In the genomic region with DNA sequence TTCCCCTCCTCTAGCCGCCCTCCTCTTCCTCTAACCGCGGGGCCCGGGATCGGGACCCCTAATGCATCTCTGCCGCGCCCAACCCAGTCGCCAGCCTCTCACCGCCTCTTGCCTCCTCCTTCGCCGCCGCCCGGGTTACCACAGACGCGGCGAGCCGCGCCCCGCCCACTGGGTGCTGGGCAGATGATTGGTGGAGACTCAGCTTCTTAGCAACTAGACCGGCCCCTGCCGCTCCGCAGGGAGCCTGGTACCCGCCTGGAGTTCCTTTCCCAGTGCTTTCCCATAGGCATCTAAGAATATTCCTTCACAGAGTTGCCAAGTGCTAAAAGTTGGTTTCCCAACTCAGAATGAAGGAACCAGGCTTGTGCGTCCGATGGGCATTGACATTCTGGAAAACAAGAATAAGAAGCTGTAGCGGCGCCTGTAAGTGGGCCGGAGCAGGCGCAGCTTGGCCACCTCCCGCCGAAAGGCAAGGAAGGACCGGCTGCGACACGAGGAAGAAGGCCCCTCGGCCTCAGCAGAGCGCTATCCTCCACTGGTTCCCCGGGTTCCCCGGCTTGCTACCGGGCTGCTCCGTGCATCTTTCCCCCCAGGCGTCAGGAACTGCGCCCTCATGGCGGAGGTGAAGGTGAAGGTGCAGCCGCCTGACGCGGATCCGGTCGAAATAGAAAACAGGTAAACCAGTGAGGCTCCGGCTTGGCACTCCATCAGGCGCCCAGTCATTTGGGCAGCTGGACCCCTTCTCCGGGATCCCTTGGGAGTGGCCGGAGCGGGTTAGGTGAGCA, we compare ENCODE assay signal across 8 cellular contexts. TPM values are rescaled to one million over a fixed set of nuclear protein-coding genes. Genes with fewer than 3 reads are reported as not detected.
A peak's percentile ranks its signal among the peaks of the same experiment; 100 is the strongest.
DNase-seq lines count a peak whose midpoint lies in the region; ATAC-seq and TF ChIP-seq lines count a peak whose summit lies in the region.

A gene (minus strand): TSS at position 137 of the 785 bp plus-strand sequence. CDS start 1,672 bp downstream, outside the sequence.
A gene with protein sequence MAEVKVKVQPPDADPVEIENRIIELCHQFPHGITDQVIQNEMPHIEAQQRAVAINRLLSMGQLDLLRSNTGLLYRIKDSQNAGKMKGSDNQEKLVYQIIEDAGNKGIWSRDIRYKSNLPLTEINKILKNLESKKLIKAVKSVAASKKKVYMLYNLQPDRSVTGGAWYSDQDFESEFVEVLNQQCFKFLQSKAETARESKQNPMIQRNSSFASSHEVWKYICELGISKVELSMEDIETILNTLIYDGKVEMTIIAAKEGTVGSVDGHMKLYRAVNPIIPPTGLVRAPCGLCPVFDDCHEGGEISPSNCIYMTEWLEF (plus strand): TSS at position 497 of the 785 bp plus-strand sequence. CDS start 117 bp downstream, at position 614.

- DNase-seq in NCI-H524 treated with DMSO at 0.1 percent for 48 hours (lab: John Stamatoyannopoulos, UW) (peak; percentile 87), colonic mucosa (peak; percentile 98), kidney tubule cell (ENCODE audit: low spot score) (peak; percentile 96)
- peak; percentile 96 for DNase-seq in activated CD4-positive, alpha-beta T cell treated with anti-CD3 and anti-CD28 coated beads for 48 hours
- peak; percentile 70 to 82 for DNase-seq in stimulated activated CD4-positive, alpha-beta T cell treated with anti-CD3 and anti-CD28 coated beads, Interleukin-1b, Interleukin-23, amount 100 ng/mL, for 1 hour (ENCODE audit: low read depth in 2 of 2)

- intact Hi-C loops in colonic mucosa (cut with DNase I), result no loop called here

- H4K20me1 ChIP-seq in BLaER1, result 0 out of 2 replicates have a peak, but pooled peaks cover 4% of the 10 kb centered on the region

- no peaks in the 10 kb centered on the region for H3K9me3 ChIP-seq in BLaER1
- no peaks in the 10 kb centered on the region for H3K9me3 ChIP-seq in colonic mucosa

- H3K27me3 ChIP-seq in BLaER1, result no peaks in the 10 kb centered on the region
- H3K27me3 ChIP-seq in colonic mucosa, result no peaks in the 10 kb centered on the region

- peak; percentile 97 for ATAC-seq in GM19324 (IDR thresholded peaks at IDR 0.05; ENCODE audit: low FRiP score, unreplicated experiment)
- ATAC-seq in HG03460 (IDR thresholded peaks at IDR 0.05; ENCODE audit: unreplicated experiment), result peak; percentile 94

- H3K9ac ChIP-seq in BLaER1 (peak within 1 kb of the TSS; percentile 91), colonic mucosa (ENCODE audit: low read depth in 2 of 2, low read length in 2 of 2) (peak within 1 kb of the TSS; percentile 85 to 90)

- H3K4me3 ChIP-seq in BLaER1 (peak within 1 kb of the TSS; percentile 82), colonic mucosa (peak within 1 kb of the TSS; percentile 96)

- peaks cover 22% of the 10 kb centered on the region for H3K4me1 ChIP-seq in BLaER1
- H3K4me1 ChIP-seq in colonic mucosa, result peaks cover 11% of the 10 kb centered on the region

- TF ChIP-seq CTCF in colonic mucosa (IDR thresholded peaks at IDR 0.05), result no peak

- peak within 1 kb of the TSS; percentile 92 for H3K27ac ChIP-seq in BLaER1
- peak within 1 kb of the TSS; percentile 74 for H3K27ac ChIP-seq in colonic mucosa

- peak within 1 kb of the TSS; percentile 91 for H3K4me2 ChIP-seq in BLaER1

- H3K36me3 ChIP-seq in BLaER1 (peaks cover 30% of the 10 kb centered on the region), colonic mucosa (no peaks in the 10 kb centered on the region)

RNA-seq across cellular contexts. Expression of the first gene that starts in this region (rescaled TPM):
- 1 to 10 TPM; 1.2 to 1.4 TPM for total RNA-seq in colonic mucosa

RNA-seq across cellular contexts. Expression of the second gene that starts in this region (rescaled TPM):
- total RNA-seq in colonic mucosa, result 1 to 10 TPM; 5.5 to 8.9 TPM

Comparison
In these comparisons a context has a peak if more than half of its experiments do, and no peak if none do; other contexts are left out.
1. Peak in every context shown above with its lines: DNase-seq, ATAC-seq, H3K4me3 ChIP-seq and H3K27ac ChIP-seq.